Comparison of ENCODE assay signal across 29 cellular contexts in the genomic region with DNA sequence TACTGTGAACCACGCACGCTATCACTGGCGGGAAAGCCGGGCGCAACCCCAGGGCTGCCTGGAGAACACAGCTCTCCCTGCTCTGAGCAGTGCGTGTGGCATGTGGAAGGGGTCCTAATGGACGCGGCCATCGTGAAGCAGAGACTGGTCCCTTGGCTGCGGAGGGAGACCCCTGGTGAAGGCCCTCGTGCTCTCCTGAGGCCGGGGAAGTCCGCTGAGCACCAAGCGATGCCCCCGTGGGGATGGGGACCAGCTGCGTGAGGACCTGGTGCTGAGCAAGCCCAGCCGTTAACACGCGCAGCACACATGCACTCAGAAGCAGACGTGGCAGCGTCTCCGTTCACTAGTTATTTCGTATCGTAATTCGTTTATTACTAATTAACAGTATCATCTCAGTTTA.
"Had no signal": no experiment of that assay in that cellular context is flagged by ENCODE, and none has a peak within 500 bp of the region (broad histone marks: within the 10 kb centered on the region; RNA-seq: fewer than 3 reads in every experiment).

No MANE protein-coding gene starts in this region.

- H3K4me1 ChIP-seq: suprapubic skin, tibial artery, tibial nerve, upper lobe of right lung, uterus had no signal

- FAIRE-seq: urothelium cell line had no signal

- H3K4me3 ChIP-seq: stomach, suprapubic skin, testis, thoracic aorta, thyroid gland, tibial artery, tibial nerve, transverse colon, upper lobe of left lung, upper lobe of right lung, uterus, vagina had no signal

- H3K4me3 Mint-ChIP-seq: stimulated activated effector memory CD8-positive, alpha-beta T cell treated with anti-CD3 and anti-CD28 coated beads, Interleukin-12 subunit alpha, Interleukin-12 subunit beta, amount 100 ng/mL, for 72 hours; stimulated activated memory B cell treated with anti-CD40 and anti-IgM and Interleukin-4, amounts not matched to agents 10 μg/mL and 1 μg/mL and 100 μg/mL, for 72 hours; stimulated activated naive B cell treated with anti-CD40 and anti-IgM and Interleukin-4, amounts not matched to agents 10 μg/mL and 1 μg/mL and 100 μg/mL, for 72 hours; stimulated activated naive CD8-positive, alpha-beta T cell treated with anti-CD3 and anti-CD28 coated beads, Interleukin-15, amount 100 ng/mL, for 72 hours; stimulated activated naive CD8-positive, alpha-beta T cell treated with anti-CD3 and anti-CD28 coated beads, Interleukin-15, Interleukin-2, amounts not matched to agents 100 ng/mL and 50 ng/mL, for 24 hours; type B pancreatic cell had no signal

- H3K27ac Mint-ChIP-seq: stimulated activated effector memory CD8-positive, alpha-beta T cell treated with anti-CD3 and anti-CD28 coated beads, Interleukin-12 subunit alpha, Interleukin-12 subunit beta, amount 100 ng/mL, for 72 hours; stimulated activated memory B cell treated with anti-CD40 and anti-IgM and Interleukin-4, amounts not matched to agents 10 μg/mL and 1 μg/mL and 100 μg/mL, for 72 hours; stimulated activated naive B cell treated with anti-CD40 and anti-IgM and Interleukin-4, amounts not matched to agents 10 μg/mL and 1 μg/mL and 100 μg/mL, for 72 hours; stimulated activated naive CD8-positive, alpha-beta T cell treated with anti-CD3 and anti-CD28 coated beads, Interleukin-15, amount 100 ng/mL, for 72 hours; stimulated activated naive CD8-positive, alpha-beta T cell treated with anti-CD3 and anti-CD28 coated beads, Interleukin-15, Interleukin-2, amounts not matched to agents 100 ng/mL and 50 ng/mL, for 24 hours; type B pancreatic cell had no signal

- H3K27me3 Mint-ChIP-seq: stimulated activated memory B cell treated with anti-CD40 and anti-IgM and Interleukin-4, amounts not matched to agents 10 μg/mL and 1 μg/mL and 100 μg/mL, for 72 hours; stimulated activated naive B cell treated with anti-CD40 and anti-IgM and Interleukin-4, amounts not matched to agents 10 μg/mL and 1 μg/mL and 100 μg/mL, for 72 hours; stimulated activated naive CD8-positive, alpha-beta T cell treated with anti-CD3 and anti-CD28 coated beads, Interleukin-15, amount 100 ng/mL, for 72 hours; stimulated activated naive CD8-positive, alpha-beta T cell treated with anti-CD3 and anti-CD28 coated beads, Interleukin-15, Interleukin-2, amounts not matched to agents 100 ng/mL and 50 ng/mL, for 24 hours; type B pancreatic cell had no signal

- H3K27me3 ChIP-seq: stomach, suprapubic skin, testis, thyroid gland, tibial artery, tibial nerve, transverse colon, upper lobe of left lung, upper lobe of right lung, uterus, vagina had no signal

- H3K36me3 ChIP-seq: uterus had no signal

- H3K36me3 Mint-ChIP-seq: type B pancreatic cell had no signal

- DNase-seq: stimulated activated CD4-positive, alpha-beta T cell treated with anti-CD3 and anti-CD28 coated beads, Interleukin-2, amount 100 ng/mL, for 48 hours; stimulated activated CD4-positive, alpha-beta T cell treated with anti-CD3 and anti-CD28 coated beads, Interleukin-4, amount 100 ng/mL, for 1 hour; stimulated activated CD4-positive, alpha-beta T cell treated with anti-CD3 and anti-CD28 coated beads, Interleukin-4, amount 100 ng/mL, for 24 hours; stimulated activated CD4-positive, alpha-beta T cell treated with anti-CD3 and anti-CD28 coated beads, Interleukin-4, amount 100 ng/mL, for 4 hours; stimulated activated CD8-positive, alpha-beta memory T cell treated with anti-CD3 and anti-CD28 coated beads, Interleukin-4, amount 100 ng/mL, for 48 hours; stimulated activated naive B cell treated with anti-CD40 and anti-IgM and Interleukin-4, amounts not matched to agents 10 μg/mL and 1 μg/mL and 100 μg/mL, for 72 hours; stimulated activated naive CD4-positive, alpha-beta T cell; stimulated activated naive CD4-positive, alpha-beta T cell treated with Interleukin-2 at 50 U/mL for 16 hours; stimulated activated naive CD8-positive, alpha-beta T cell treated with anti-CD3 and anti-CD28 coated beads, Interleukin-15, amount 100 ng/mL, for 72 hours; stimulated activated naive CD8-positive, alpha-beta T cell treated with anti-CD3 and anti-CD28 coated beads, Interleukin-15, Interleukin-2, amounts not matched to agents 100 U/mL and 50 U/mL, for 24 hours; stomach; substantia nigra; testis; thyroid gland; tibial artery; transverse colon; trophoblast cell; upper lobe of right lung; uterus had no signal

- H3K9me3 ChIP-seq: stomach, suprapubic skin, testis, thoracic aorta, thyroid gland, tibial artery, tibial nerve, transverse colon, upper lobe of left lung, upper lobe of right lung, uterus, vagina had no signal

- H3K27ac ChIP-seq: stomach, suprapubic skin, testis, thoracic aorta, thyroid gland, tibial artery, tibial nerve, transverse colon, upper lobe of left lung, upper lobe of right lung, uterus, vagina had no signal

- H3K4me1 Mint-ChIP-seq: stimulated activated effector memory CD8-positive, alpha-beta T cell treated with anti-CD3 and anti-CD28 coated beads, Interleukin-12 subunit alpha, Interleukin-12 subunit beta, amount 100 ng/mL, for 72 hours; stimulated activated naive B cell treated with anti-CD40 and anti-IgM and Interleukin-4, amounts not matched to agents 10 μg/mL and 1 μg/mL and 100 μg/mL, for 72 hours; stimulated activated naive CD8-positive, alpha-beta T cell treated with anti-CD3 and anti-CD28 coated beads, Interleukin-15, amount 100 ng/mL, for 72 hours had no signal

- H3K9me3 Mint-ChIP-seq: stimulated activated effector memory CD8-positive, alpha-beta T cell treated with anti-CD3 and anti-CD28 coated beads, Interleukin-12 subunit alpha, Interleukin-12 subunit beta, amount 100 ng/mL, for 72 hours; stimulated activated memory B cell treated with anti-CD40 and anti-IgM and Interleukin-4, amounts not matched to agents 10 μg/mL and 1 μg/mL and 100 μg/mL, for 72 hours; stimulated activated naive CD8-positive, alpha-beta T cell treated with anti-CD3 and anti-CD28 coated beads, Interleukin-15, amount 100 ng/mL, for 72 hours; stimulated activated naive CD8-positive, alpha-beta T cell treated with anti-CD3 and anti-CD28 coated beads, Interleukin-15, Interleukin-2, amounts not matched to agents 100 ng/mL and 50 ng/mL, for 24 hours; type B pancreatic cell had no signal

- ATAC-seq: stimulated activated effector memory CD8-positive, alpha-beta T cell treated with anti-CD3 and anti-CD28 coated beads, Interleukin-12 subunit alpha, Interleukin-12 subunit beta, amount 100 ng/mL, for 72 hours; stimulated activated memory B cell treated with anti-CD40 and anti-IgM and Interleukin-4, amounts not matched to agents 10 μg/mL and 1 μg/mL and 100 μg/mL, for 72 hours; stimulated activated naive B cell treated with anti-CD40 and anti-IgM and Interleukin-4, amounts not matched to agents 10 μg/mL and 1 μg/mL and 100 μg/mL, for 72 hours; stimulated activated naive CD8-positive, alpha-beta T cell treated with anti-CD3 and anti-CD28 coated beads, Interleukin-15, amount 100 ng/mL, for 72 hours; stimulated activated naive CD8-positive, alpha-beta T cell treated with anti-CD3 and anti-CD28 coated beads, Interleukin-15, Interleukin-2, amounts not matched to agents 100 U/mL and 50 U/mL, for 24 hours; upper lobe of right lung had no signal
